ENCODE assay signal across 1 cellular context in genomic region chr9:89864257-89864656, GRCh38.
TF ChIP-seq lines count a peak whose summit lies in the region.

No MANE protein-coding gene starts in this region.

TF ChIP-seq in H1, 55 proteins besides CTCF, POLR2A, EP300 and RAD21 (continued from another document):
- no peak for TF ChIP-seq EGR1 (IDR thresholded peaks at IDR 0.05; ENCODE audit: borderline replicate concordance, low read depth, low read length)
- TF ChIP-seq NANOG (IDR thresholded peaks at IDR 0.05; ENCODE audit: insufficient read depth, low read depth, low read length, poor library complexity, severe bottlenecking), result no peak
- TF ChIP-seq TAF7 (optimal IDR thresholded peaks at IDR 0.05; ENCODE audit: borderline replicate concordance, low read depth, low read length), result no peak
- TF ChIP-seq YY1 (IDR thresholded peaks at IDR 0.05; ENCODE audit: low read depth, low read length), result no peak
- TF ChIP-seq RFX5 (IDR thresholded peaks at IDR 0.05; ENCODE audit: borderline replicate concordance, low read depth, low read length), result no peak
- TF ChIP-seq JUND (IDR thresholded peaks at IDR 0.05; ENCODE audit: low read length), result no peak
- no peak for TF ChIP-seq HDAC6 (IDR thresholded peaks at IDR 0.05; ENCODE audit: low read depth, low read length)
- no peak for TF ChIP-seq ATF3 (IDR thresholded peaks at IDR 0.05; ENCODE audit: insufficient read depth, low read depth, low read length)
